Comparison of ENCODE assay signal across 19 cellular contexts in the genomic region with DNA sequence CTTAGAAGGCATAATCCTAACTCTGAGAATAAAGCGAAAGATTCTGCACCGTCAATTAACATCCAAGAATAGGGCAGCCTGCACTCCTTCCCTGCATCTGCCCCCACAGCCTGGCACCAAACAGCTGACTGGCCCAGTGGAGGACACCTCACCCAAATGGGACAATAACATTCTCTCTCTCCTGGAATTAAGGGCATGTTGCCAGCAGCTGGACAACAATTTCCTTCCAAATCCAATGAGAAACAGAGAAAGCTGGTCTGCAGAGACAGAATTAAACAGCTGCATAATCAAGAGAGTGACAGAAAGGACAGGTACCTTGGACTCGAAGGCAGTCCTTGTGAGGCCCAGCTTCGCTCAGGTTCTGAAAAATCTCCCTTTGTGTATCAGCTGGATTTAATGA.
"Had no signal": no experiment of that assay in that cellular context is flagged by ENCODE, and none has a peak within 500 bp of the region (broad histone marks: within the 10 kb centered on the region; RNA-seq: fewer than 3 reads in every experiment).

No MANE protein-coding gene starts in this region.

- H3K9me3 Mint-ChIP-seq: activated naive CD4-positive, alpha-beta T cell treated with anti-CD3 and anti-CD28 coated beads, Interleukin-2, amount 50 U/mL, for 72 hours; activated T-cell treated with anti-CD3 and anti-CD28 coated beads, Interleukin-2, amount 50 U/mL, for 72 hours; memory B cell; stimulated activated naive B cell treated with anti-CD40 and anti-IgM and Interleukin-4, amounts not matched to agents 10 μg/mL and 1 μg/mL and 100 μg/mL, for 72 hours; T-helper 1 cell treated with Interleukin-12 subunit alpha and Interleukin-12 subunit beta and Interleukin-4 antibody, amounts not matched to agents 30 μg/mL and 1 μg/mL, for 36 hours had no signal

- H3K4me3 ChIP-seq: dorsolateral prefrontal cortex, gastrocnemius medialis, heart left ventricle, left ventricle myocardium inferior, pancreas, upper lobe of right lung had no signal

- H3K36me3 ChIP-seq: pancreas had no signal

- DNase-seq: activated CD4-positive, alpha-beta T cell treated with anti-CD3 and anti-CD28 coated beads for 1 hour; activated CD4-positive, alpha-beta T cell treated with anti-CD3 and anti-CD28 coated beads, Interleukin-2, amount 50 U/mL, for 4 hours; activated gamma-delta T cell; activated T-cell treated with anti-CD3 and anti-CD28 coated beads, Interleukin-2, amount 50 U/mL, for 72 hours; dorsolateral prefrontal cortex; erythroblast; gastrocnemius medialis; heart left ventricle; kidney; left ventricle myocardium inferior; naive thymus-derived CD4-positive, alpha-beta T cell; pancreas; stimulated activated naive B cell treated with anti-CD40 and anti-IgM and Interleukin-4, amounts not matched to agents 10 μg/mL and 1 μg/mL and 100 μg/mL, for 72 hours; upper lobe of right lung had no signal

- H3K9me3 ChIP-seq: gastrocnemius medialis, heart left ventricle, left ventricle myocardium inferior, pancreas, upper lobe of right lung had no signal

- H3K27ac Mint-ChIP-seq: memory B cell; naive thymus-derived CD4-positive, alpha-beta T cell; stimulated activated naive B cell treated with anti-CD40 and anti-IgM and Interleukin-4, amounts not matched to agents 10 μg/mL and 1 μg/mL and 100 μg/mL, for 72 hours; T-helper 1 cell treated with Interleukin-12 subunit alpha and Interleukin-12 subunit beta and Interleukin-4 antibody, amounts not matched to agents 30 μg/mL and 1 μg/mL, for 36 hours had no signal

- FAIRE-seq: kidney, pancreas had no signal

- ATAC-seq: activated naive CD4-positive, alpha-beta T cell treated with anti-CD3 and anti-CD28 coated beads, Interleukin-2, amount 50 U/mL, for 72 hours; activated T-cell treated with anti-CD3 and anti-CD28 coated beads, Interleukin-2, amount 50 U/mL, for 72 hours; gastrocnemius medialis; heart left ventricle; naive thymus-derived CD4-positive, alpha-beta T cell; pancreas; sciatic nerve; stimulated activated naive B cell treated with anti-CD40 and anti-IgM and Interleukin-4, amounts not matched to agents 10 μg/mL and 1 μg/mL and 100 μg/mL, for 72 hours; upper lobe of right lung had no signal

- H3K4me3 Mint-ChIP-seq: activated T-cell treated with anti-CD3 and anti-CD28 coated beads, Interleukin-2, amount 50 U/mL, for 72 hours; memory B cell; stimulated activated naive B cell treated with anti-CD40 and anti-IgM and Interleukin-4, amounts not matched to agents 10 μg/mL and 1 μg/mL and 100 μg/mL, for 72 hours; T-helper 1 cell treated with Interleukin-12 subunit alpha and Interleukin-12 subunit beta and Interleukin-4 antibody, amounts not matched to agents 30 μg/mL and 1 μg/mL, for 36 hours had no signal

- H3K27ac ChIP-seq: gastrocnemius medialis, heart left ventricle, left ventricle myocardium inferior, pancreas, upper lobe of right lung, VCaP had no signal

- H3K27me3 ChIP-seq: dorsolateral prefrontal cortex, gastrocnemius medialis, heart left ventricle, pancreas, upper lobe of right lung had no signal

- H3K27me3 Mint-ChIP-seq: memory B cell; naive thymus-derived CD4-positive, alpha-beta T cell; stimulated activated naive B cell treated with anti-CD40 and anti-IgM and Interleukin-4, amounts not matched to agents 10 μg/mL and 1 μg/mL and 100 μg/mL, for 72 hours had no signal
